24 cellular contexts compared by ENCODE assay signal in genomic region chr2:237920673-237921072, GRCh38. TPM values are rescaled to one million over a fixed set of nuclear protein-coding genes. Genes with fewer than 3 reads are reported as not detected.
DNase-seq lines count a peak whose midpoint lies in the region; ATAC-seq, FAIRE-seq and TF ChIP-seq lines count a peak whose summit lies in the region.
"Had no signal": no experiment of that assay in that cellular context is flagged by ENCODE, and none has a peak within 500 bp of the region (broad histone marks: within the 10 kb centered on the region; RNA-seq: fewer than 3 reads in every experiment).

No MANE protein-coding gene starts in this region.

- no peak overlapping the region for H2AFZ ChIP-seq in HepG2 (ENCODE audit: low read length)

- H3K4me1 ChIP-seq in HepG2 (ENCODE audit: insufficient read depth, low read length) (peaks cover 8% of the 10 kb centered on the region), right lobe of liver (no peaks in the 10 kb centered on the region)

- H3K36me3 ChIP-seq in HepG2 (replicated peaks in 1 of 2; ENCODE audit: control insufficient read depth in 1 of 2, insufficient read depth in 2 of 2, low read length in 2 of 2), result no peaks in the 10 kb centered on the region
- no peaks in the 10 kb centered on the region for H3K36me3 ChIP-seq in right lobe of liver
- H3K36me3 ChIP-seq: thyroid gland had no signal

- H3K9me3 ChIP-seq in HepG2 (ENCODE audit: low read length) (no peaks in the 10 kb centered on the region), right lobe of liver (no peaks in the 10 kb centered on the region)
- H3K9me3 ChIP-seq: thyroid gland had no signal

- no peak overlapping the region for H3K9ac ChIP-seq in HepG2 (ENCODE audit: insufficient read depth, low read depth, low read length)

- no peak for TF ChIP-seq RAD21 in HepG2 (CRISPR knock-in tag; IDR thresholded peaks at IDR 0.05)

- TF ChIP-seq POLR2A in HepG2 (IDR thresholded peaks at IDR 0.05; ENCODE audit: insufficient read depth in 1 of 2, low read depth in 2 of 2, low read length in 2 of 2) (no peak), right lobe of liver (IDR thresholded peaks at IDR 0.05) (no peak)

- no peak overlapping the region for H3K4me2 ChIP-seq in HepG2 (ENCODE audit: low read depth, low read length)

- POLR2A ChIA-PET in HepG2 (lab: Yijun Ruan, JAX) (no interaction called here), RWPE1 (lab: Yijun Ruan, JAX; ENCODE audit: low non-redundant PET) (no interaction called here)

- BruUV-seq in HepG2 (replicated peaks; lab: Mats Ljungman, UMichigan), result no TSS peak

- no peak for ATAC-seq in HepG2
- no peak for ATAC-seq in right lobe of liver
- ATAC-seq in GM18873 (IDR thresholded peaks at IDR 0.05; ENCODE audit: low FRiP score, unreplicated experiment), result no peak
- ATAC-seq in GM18867 (IDR thresholded peaks at IDR 0.05; ENCODE audit: unreplicated experiment), result no peak
- ATAC-seq in HG02970 (IDR thresholded peaks at IDR 0.05; ENCODE audit: low FRiP score, unreplicated experiment), result no peak
- ATAC-seq: left lobe of liver; stimulated activated naive CD8-positive, alpha-beta T cell treated with anti-CD3 and anti-CD28 coated beads, Interleukin-15, Interleukin-2, amounts not matched to agents 100 U/mL and 50 U/mL, for 24 hours; WTC11 had no signal

- TF ChIP-seq EP300 in HepG2 (IDR thresholded peaks at IDR 0.05; ENCODE audit: low read depth in 2 of 2, low read length in 2 of 2) (no peak), HepG2 (CRISPR knock-in tag; IDR thresholded peaks at IDR 0.05; ENCODE audit: borderline replicate concordance) (no peak)

- H3K79me2 ChIP-seq in HepG2 (ENCODE audit: insufficient read depth, low read length), result no peaks in the 10 kb centered on the region

- H3K27me3 ChIP-seq in HepG2 (ENCODE audit: control insufficient read depth in 1 of 2, insufficient read depth in 2 of 2, low read length in 2 of 2) (peaks cover 2 to 36% of the 10 kb centered on the region in 2 experiments; a peak in 4 of 5 replicates), right lobe of liver (no peaks in the 10 kb centered on the region)
- H3K27me3 ChIP-seq: thyroid gland had no signal

- no peaks in the 10 kb centered on the region for H4K20me1 ChIP-seq in HepG2 (ENCODE audit: insufficient read depth, low read length)

- CTCF ChIA-PET in HepG2 (lab: Yijun Ruan, JAX; ENCODE audit: low intra/inter-chr PET ratio, low total read pairs), result no interaction called here
- CTCF ChIA-PET in RWPE1 (lab: Yijun Ruan, JAX), result interaction anchor here (0.6 kb wide), 2 partner anchors 11 to 141 kb away, joined by 3 to 6 read pairs; no protein-coding TSS in a partner anchor

- intact Hi-C loops in HepG2 (cut with micrococcal nuclease; ENCODE audit: unreplicated experiment) (no loop called here), right lobe of liver (cut with DNase I) (no loop called here)

- in situ Hi-C loops in HepG2 (cut with HindIII; ENCODE audit: extremely low pct_ligation_motif_present, low pct_unique_long_range_greater_than_20kb), result no loop called here

- 21% methylated on average over 13 of the region's 14 CpGs for WGBS in HepG2 (ENCODE audit: low lambda C conversion rate)
- WGBS in right lobe of liver (ENCODE audit: insufficient coverage, low coverage, low lambda C conversion rate, missing lambda C conversion rate), result 84% methylated on average over 6 of the region's 14 CpGs

- DNase-seq in HepG2 (ENCODE audit: low spot score), result no peak
- no peak for DNase-seq in right lobe of liver
- DNase-seq in RWPE1 (ENCODE audit: low spot score), result no peak
- DNase-seq in foreskin fibroblast, result peak; percentile 87 to 95
- no peak for DNase-seq in OCI-M1 (lab: John Stamatoyannopoulos, UW)
- DNase-seq: activated CD4-positive, alpha-beta memory T cell treated with anti-CD3 and anti-CD28 coated beads for 36 hours; activated naive CD4-positive, alpha-beta T cell; amniotic stem cell; mesendoderm; naive B cell; NCI-H1417 treated with DMSO at 0.1 percent for 48 hours; NCI-H510A treated with DMSO at 0.1 percent for 48 hours; nucleus accumbens; RPMI8226; stimulated activated CD4-positive, alpha-beta T cell treated with anti-CD3 and anti-CD28 coated beads, Interleukin-4, amount 100 ng/mL, for 24 hours; stimulated activated naive CD8-positive, alpha-beta T cell treated with anti-CD3 and anti-CD28 coated beads, Interleukin-15, Interleukin-2, amounts not matched to agents 100 U/mL and 50 U/mL, for 24 hours; T-helper 9 cell; thyroid gland had no signal

- TF ChIP-seq CTCF in HepG2 (CRISPR knock-in tag; IDR thresholded peaks at IDR 0.05), result no peak
- no peak for TF ChIP-seq CTCF in right lobe of liver (IDR thresholded peaks at IDR 0.05)
- TF ChIP-seq CTCF in RWPE1 (conservative IDR thresholded peaks at IDR 0.05; ENCODE audit: low read depth), result no peak
- TF ChIP-seq CTCF in foreskin fibroblast (IDR thresholded peaks at IDR 0.05; ENCODE audit: low read depth, low read length), result no peak

- H3K4me3 ChIP-seq in HepG2 (replicated peaks in 1 of 3; ENCODE audit: insufficient read depth in 1 of 3, low read depth in 2 of 3, low read length in 3 of 3), result no peak overlapping the region
- H3K4me3 ChIP-seq in right lobe of liver, result no peak overlapping the region
- no peak overlapping the region for H3K4me3 ChIP-seq in foreskin fibroblast (ENCODE audit: low read depth in 1 of 2, low read length in 2 of 2)
- H3K4me3 ChIP-seq: thyroid gland had no signal

- H3K27ac ChIP-seq in HepG2 (ENCODE audit: extremely low read length, insufficient read depth, low read length) (no peak overlapping the region), right lobe of liver (no peak overlapping the region), RWPE1 (0 out of 2 replicates have a peak overlapping the region, but pooled peaks have one; percentile 3)
- H3K27ac ChIP-seq: thyroid gland had no signal

- no peak for FAIRE-seq in HepG2 (lab: Jason Lieb, UNC)
- FAIRE-seq: D721Med had no signal

TF ChIP-seq in HepG2, 621 proteins besides CTCF, POLR2A, EP300 and RAD21 (continues in another document):
- TF ChIP-seq MAX (IDR thresholded peaks at IDR 0.05), result peak; percentile 59; the same call in 1 of the 2 replicates
- TF ChIP-seq BHLHE40 (IDR thresholded peaks at IDR 0.05; ENCODE audit: low read length), result peak; percentile 82
- TF ChIP-seq ZNF687 (CRISPR knock-in tag; IDR thresholded peaks at IDR 0.05), result peak; percentile 70

RNA-seq across cellular contexts. Expression of gene UBE2F, which starts 46.1 kb away (rescaled TPM):
- total RNA-seq in HepG2 (2016; rRNA removed; fragmentation: Illumina TruSeq; extraction: Trizol), result 73.1 and 79.8 TPM in 2 replicates
- 177 and 237 TPM in 2 replicates for total RNA-seq in HepG2 (2016; cell fraction: cytosol; rRNA removed; fragmentation: Illumina TruSeq; extraction: Trizol; ENCODE audit: low read depth)
- 65.1 and 76.9 TPM in 2 replicates for total RNA-seq in HepG2 (2016; cell fraction: insoluble cytoplasmic fraction; rRNA removed; fragmentation: Illumina TruSeq; extraction: Trizol)
- 185 and 204 TPM in 2 replicates for total RNA-seq in HepG2 (2016; cell fraction: membrane; rRNA removed; fragmentation: Illumina TruSeq; extraction: Trizol)
- total RNA-seq in HepG2 (2016; cell fraction: nucleus; rRNA removed; fragmentation: Illumina TruSeq; extraction: Trizol), result 34.3 and 36.3 TPM in 2 replicates
- polyA plus RNA-seq in HepG2 (2011; rRNA removed), result 27.3 and 35.4 TPM in 2 replicates
- 41.8 and 45.9 TPM in 2 replicates for polyA plus RNA-seq in HepG2 (2011; cell fraction: cytosol; rRNA removed)
- polyA plus RNA-seq in HepG2 (2011; cell fraction: nucleus; rRNA removed), result 13.6 and 17.3 TPM in 2 replicates
- 40.6 and 43.1 TPM in 2 replicates for polyA plus RNA-seq in HepG2 (2012)
- 290 and 368 TPM in 2 replicates for polyA plus RNA-seq in HepG2 (2016; cell fraction: cytosol; fragmentation: Illumina TruSeq; extraction: Trizol; ENCODE audit: low read depth)
- polyA plus RNA-seq in HepG2 (2016; cell fraction: insoluble cytoplasmic fraction; fragmentation: Illumina TruSeq; extraction: Trizol; ENCODE audit: low read depth), result 92.1 and 108 TPM in 2 replicates
- polyA plus RNA-seq in HepG2 (2016; cell fraction: membrane; fragmentation: Illumina TruSeq; extraction: Trizol; ENCODE audit: low read depth), result 202 and 262 TPM in 2 replicates
- polyA plus RNA-seq in HepG2 (2016; cell fraction: nucleus; fragmentation: Illumina TruSeq; extraction: Trizol; ENCODE audit: insufficient read depth, low read depth), result 52.7 and 59.5 TPM in 2 replicates
- 12.1 and 13.1 TPM in 2 replicates for polyA minus RNA-seq in HepG2 (2011; rRNA and poly(A)+ RNA removed; ENCODE audit: low replicate concordance)
- polyA minus RNA-seq in HepG2 (2011; cell fraction: cytosol; rRNA and poly(A)+ RNA removed), result 14.9 and 15.7 TPM in 2 replicates
- 29.1 and 31.0 TPM in 2 replicates for polyA minus RNA-seq in HepG2 (2011; cell fraction: nucleus; rRNA and poly(A)+ RNA removed)
- 10 to 100 TPM; 23.3 to 44.9 (median 28.3) TPM for total RNA-seq in right lobe of liver

Comparison
In these comparisons a context has a peak if more than half of its experiments do, and no peak if none do; other contexts are left out.
1. DNase-seq: peak in foreskin fibroblast (2 of 2); none in HepG2 (single experiment), right lobe of liver (0 of 3), RWPE1 (single experiment) and OCI-M1 (single experiment).